In genomic region chr12:62713190-62713589, GRCh38 we compare ENCODE assay signal across 19 cellular contexts.
DNase-seq lines count a peak whose midpoint lies in the region; ATAC-seq and TF ChIP-seq lines count a peak whose summit lies in the region.
"Had no signal": no experiment of that assay in that cellular context is flagged by ENCODE, and none has a peak within 500 bp of the region (broad histone marks: within the 10 kb centered on the region; RNA-seq: fewer than 3 reads in every experiment).

No MANE protein-coding gene starts in this region.

- H3K36me3 ChIP-seq in right atrium auricular region (no peaks in the 10 kb centered on the region), left ventricle myocardium inferior (peaks cover 1% of the 10 kb centered on the region), vagina (no peaks in the 10 kb centered on the region)
- H3K36me3 ChIP-seq: Peyer's patch had no signal

- intact Hi-C loops in Right ventricle myocardium superior (cut with DNase I) = no loop called here
- intact Hi-C loops in left ventricle myocardium inferior (cut with micrococcal nuclease) = no loop called here
- intact Hi-C loops in vagina (cut with DNase I) = no loop called here

- TF ChIP-seq CTCF in right atrium auricular region (IDR thresholded peaks at IDR 0.05) (no peak), left ventricle myocardium inferior (IDR thresholded peaks at IDR 0.05; ENCODE audit: borderline replicate concordance) (no peak), neural crest cell (conservative IDR thresholded peaks at IDR 0.05) (no peak), vagina (IDR thresholded peaks at IDR 0.05) (no peak), GM13976 (IDR thresholded peaks at IDR 0.05; ENCODE audit: borderline replicate concordance, control extremely low read depth, extremely low read depth, insufficient read depth, missing control alignments) (no peak)

- ATAC-seq in Right ventricle myocardium superior (ENCODE audit: poor library complexity) (peak; percentile 26), HG02885 (IDR thresholded peaks at IDR 0.05; ENCODE audit: poor library complexity, unreplicated experiment) (no peak), GM18868 (IDR thresholded peaks at IDR 0.05; ENCODE audit: unreplicated experiment) (no peak)

- in situ Hi-C loops in GM13976 (cut with MboI; ENCODE audit: low sequenced_read_pairs, unreplicated experiment) = no loop called here

- DNase-seq in Right ventricle myocardium superior (no peak), right atrium auricular region (ENCODE audit: low spot score) (no peak), left ventricle myocardium inferior (no peak), neural crest cell (ENCODE audit: low read depth, low spot score) (no peak), vagina (ENCODE audit: extremely low spot score in 2 of 2) (no peak), GM13976 (ENCODE audit: low spot score) (no peak)
- DNase-seq: 8988T, DMS 273 treated with DMSO at 0.1 percent for 48 hours, GDM1, NCI-H1092 treated with DMSO at 0.1 percent for 48 hours, NCI-H146, NCI-H2029 treated with DMSO at 0.1 percent for 48 hours, NCI-H2171, NCI-H446 treated with DMSO at 0.1 percent for 48 hours, NCI-H69, Peyer's patch had no signal

- no peak overlapping the region for H3K27ac ChIP-seq in right atrium auricular region
- peak overlapping the region; percentile 79 for H3K27ac ChIP-seq in left ventricle myocardium inferior (replicated peaks)
- peak overlapping the region; percentile 85 for H3K27ac ChIP-seq in vagina
- H3K27ac ChIP-seq: Peyer's patch had no signal

- H3K27me3 ChIP-seq in right atrium auricular region (no peaks in the 10 kb centered on the region), left ventricle myocardium inferior (ENCODE audit: low read depth) (no peaks in the 10 kb centered on the region), vagina (no peaks in the 10 kb centered on the region)
- H3K27me3 ChIP-seq: Peyer's patch had no signal

- H3K4me3 ChIP-seq in right atrium auricular region (no peak overlapping the region), left ventricle myocardium inferior (no peak overlapping the region), vagina (no peak overlapping the region)
- H3K4me3 ChIP-seq: Peyer's patch had no signal

- H3K36me3 Mint-ChIP-seq in neural crest cell (ENCODE audit: low read depth) = no peaks in the 10 kb centered on the region

- peak overlapping the region; percentile 77 for H3K27ac Mint-ChIP-seq in neural crest cell (ENCODE audit: unreplicated experiment)
- H3K27ac Mint-ChIP-seq: B cell had no signal

- no peaks in the 10 kb centered on the region for H3K9me3 Mint-ChIP-seq in neural crest cell

- TF ChIP-seq POLR2A in vagina (IDR thresholded peaks at IDR 0.05) = no peak

- H3K4me1 Mint-ChIP-seq in neural crest cell = peaks cover 82% of the 10 kb centered on the region
- H3K4me1 Mint-ChIP-seq: B cell had no signal

- H3K4me3 Mint-ChIP-seq in neural crest cell = peak overlapping the region; percentile 52
- H3K4me3 Mint-ChIP-seq: B cell had no signal

- no peaks in the 10 kb centered on the region for H3K27me3 Mint-ChIP-seq in neural crest cell (ENCODE audit: low read depth)
- H3K27me3 Mint-ChIP-seq: B cell had no signal

- H3K4me1 ChIP-seq in right atrium auricular region = peaks cover 0 to 23% of the 10 kb centered on the region in 2 donors
- peaks cover 29% of the 10 kb centered on the region for H3K4me1 ChIP-seq in left ventricle myocardium inferior
- H3K4me1 ChIP-seq in vagina = peaks cover 37% of the 10 kb centered on the region
- H3K4me1 ChIP-seq: Peyer's patch had no signal

- H3K9me3 ChIP-seq in right atrium auricular region = no peaks in the 10 kb centered on the region
- no peaks in the 10 kb centered on the region for H3K9me3 ChIP-seq in left ventricle myocardium inferior (replicated peaks)
- H3K9me3 ChIP-seq in vagina = no peaks in the 10 kb centered on the region
- H3K9me3 ChIP-seq: Peyer's patch had no signal

Comparison
In these comparisons a context has a peak if more than half of its experiments do, and no peak if none do; other contexts are left out.
1. H3K27ac ChIP-seq: peak in left ventricle myocardium inferior (single experiment) and vagina (single experiment); none in right atrium auricular region (0 of 2).